Comparison of ENCODE assay signal across 17 cellular contexts in genomic region chr11:114310095-114310494, GRCh38. TPM values are rescaled to one million over a fixed set of nuclear protein-coding genes. Genes with fewer than 3 reads are reported as not detected.
DNase-seq lines count a peak whose midpoint lies in the region; ATAC-seq, FAIRE-seq and TF ChIP-seq lines count a peak whose summit lies in the region.
"Had no signal": no experiment of that assay in that cellular context is flagged by ENCODE, and none has a peak within 500 bp of the region (broad histone marks: within the 10 kb centered on the region; RNA-seq: fewer than 3 reads in every experiment).

No MANE protein-coding gene starts in this region.

- FAIRE-seq in HepG2 (lab: Jason Lieb, UNC), result no peak
- FAIRE-seq: H54 had no signal

- no peak overlapping the region for H3K4me2 ChIP-seq in HepG2 (ENCODE audit: low read depth, low read length)

- H4K20me1 ChIP-seq in HepG2 (ENCODE audit: insufficient read depth, low read length), result no peaks in the 10 kb centered on the region

- H3K27ac ChIP-seq in HepG2 (ENCODE audit: extremely low read length, insufficient read depth, low read length) (no peak overlapping the region), spleen (peak overlapping the region in 5 of 8 donors; percentile 13 to 83 (median 76))

- H3K4me3 ChIP-seq in astrocyte of the spinal cord (ENCODE audit: low read depth, low read length) (no peak overlapping the region), HepG2 (replicated peaks in 1 of 3; ENCODE audit: insufficient read depth in 1 of 3, low read depth in 2 of 3, low read length in 3 of 3) (no peak overlapping the region), spleen (no peak overlapping the region)

- no peak overlapping the region for H2AFZ ChIP-seq in HepG2 (ENCODE audit: low read length)

- 0% methylated on average over 2 of the region's 2 CpGs for WGBS in HepG2 (ENCODE audit: low lambda C conversion rate)
- WGBS in spleen, 5 donors, result 81 to 93% (median 85%) methylated on average over 2 of the region's 2 CpGs

- TF ChIP-seq POLR2A in HepG2 (IDR thresholded peaks at IDR 0.05; ENCODE audit: insufficient read depth in 1 of 2, low read depth in 2 of 2, low read length in 2 of 2) (no peak), spleen (IDR thresholded peaks at IDR 0.05) (no peak)

- ATAC-seq in HepG2 (no peak), esophagus mucosa (no peak), GM19035 (IDR thresholded peaks at IDR 0.05; ENCODE audit: unreplicated experiment) (no peak), left colon (no peak)
- ATAC-seq: PC-3 had no signal

- POLR2A ChIA-PET in HepG2 (lab: Yijun Ruan, JAX), result no interaction called here

- H3K4me1 ChIP-seq in HepG2 (ENCODE audit: insufficient read depth, low read length) (peaks cover 20% of the 10 kb centered on the region), spleen (peaks cover 0 to 69% (median 25%) of the 10 kb centered on the region in 6 donors)

- in situ Hi-C loops in astrocyte of the spinal cord (cut with HindIII; ENCODE audit: low sequenced_read_pairs), result no loop called here
- in situ Hi-C loops in HepG2 (cut with HindIII; ENCODE audit: extremely low pct_ligation_motif_present, low pct_unique_long_range_greater_than_20kb), result no loop called here

- H3K9me3 ChIP-seq in HepG2 (ENCODE audit: low read length) (no peaks in the 10 kb centered on the region), spleen (no peaks in the 10 kb centered on the region)

- H3K79me2 ChIP-seq in HepG2 (ENCODE audit: insufficient read depth, low read length), result no peaks in the 10 kb centered on the region

- TF ChIP-seq CTCF in astrocyte of the spinal cord (IDR thresholded peaks at IDR 0.05; ENCODE audit: low read depth, low read length) (no peak), HepG2 (CRISPR knock-in tag; IDR thresholded peaks at IDR 0.05) (no peak), spleen (IDR thresholded peaks at IDR 0.05 in 8 of 11, conservative IDR thresholded peaks at IDR 0.05 in 3 of 11) (no peak)

- H3K36me3 ChIP-seq in HepG2 (replicated peaks in 1 of 2; ENCODE audit: control insufficient read depth in 1 of 2, insufficient read depth in 2 of 2, low read length in 2 of 2) (no peaks in the 10 kb centered on the region), spleen (peaks cover 0 to 33% (median 5%) of the 10 kb centered on the region in 6 donors)

- H3K9ac ChIP-seq in HepG2 (ENCODE audit: insufficient read depth, low read depth, low read length), result no peak overlapping the region

- peak; percentile 32 for DNase-seq in astrocyte of the spinal cord (ENCODE audit: low read depth, low spot score)
- no peak for DNase-seq in HepG2 (ENCODE audit: low spot score)
- DNase-seq in spleen, result no peak
- DNase-seq in dedifferentiated amniotic fluid mesenchymal stem cell (ENCODE audit: extremely low spot score), result no peak
- DNase-seq in left colon, result no peak
- DNase-seq: DMS79 treated with DMSO at 0.1 percent for 48 hours, NCI-H1105, NCI-H2107, NCI-H226, NCI-H524, PC-3, RPMI8226, SHP77 treated with DMSO at 0.1 percent for 48 hours had no signal

- TF ChIP-seq RAD21 in HepG2 (CRISPR knock-in tag; IDR thresholded peaks at IDR 0.05), result no peak

- CTCF ChIA-PET in HepG2 (lab: Yijun Ruan, JAX; ENCODE audit: low intra/inter-chr PET ratio, low total read pairs), result no interaction called here

- no peak for TF ChIP-seq EP300 in HepG2 (IDR thresholded peaks at IDR 0.05; ENCODE audit: low read depth in 2 of 2, low read length in 2 of 2)
- TF ChIP-seq EP300 in HepG2 (CRISPR knock-in tag; IDR thresholded peaks at IDR 0.05; ENCODE audit: borderline replicate concordance), result no peak

- no TSS peak for BruUV-seq in HepG2 (replicated peaks; lab: Mats Ljungman, UMichigan)

- intact Hi-C loops in HepG2 (cut with micrococcal nuclease; ENCODE audit: unreplicated experiment), result no loop called here
- intact Hi-C loops in spleen (cut with DNase I; ENCODE audit: low total_unique reads), result no loop called here
- intact Hi-C loops in left colon (cut with DNase I, micrococcal nuclease), result no loop called here

- peaks cover 5 to 71% of the 10 kb centered on the region in 2 experiments; a peak in 4 of 5 replicates for H3K27me3 ChIP-seq in HepG2 (ENCODE audit: control insufficient read depth in 1 of 2, insufficient read depth in 2 of 2, low read length in 2 of 2)
- peaks cover 0 to 33% (median 0%) of the 10 kb centered on the region in 7 donors for H3K27me3 ChIP-seq in spleen (replicated peaks in 1 of 7)

TF ChIP-seq in HepG2, 621 proteins besides CTCF, POLR2A, EP300 and RAD21:
- TF ChIP-seq HNRNPL (IDR thresholded peaks at IDR 0.05; ENCODE audit: low read depth, low read length) (no peak), ZNF7 (CRISPR knock-in tag; IDR thresholded peaks at IDR 0.05) (peak; percentile 81), KDM1A (CRISPR knock-in tag; IDR thresholded peaks at IDR 0.05) (no peak)

RNA-seq across cellular contexts. Expression of gene NNMT, which starts 13.9 kb away (rescaled TPM):
- not detected in 2 replicates for total RNA-seq in HepG2 (2016; rRNA removed; fragmentation: Illumina TruSeq; extraction: Trizol)
- total RNA-seq in HepG2 (2016; cell fraction: cytosol; rRNA removed; fragmentation: Illumina TruSeq; extraction: Trizol; ENCODE audit: low read depth), result not detected in 2 replicates
- total RNA-seq in HepG2 (2016; cell fraction: insoluble cytoplasmic fraction; rRNA removed; fragmentation: Illumina TruSeq; extraction: Trizol), result not detected in 2 replicates
- total RNA-seq in HepG2 (2016; cell fraction: membrane; rRNA removed; fragmentation: Illumina TruSeq; extraction: Trizol), result not detected in 2 replicates
- total RNA-seq in HepG2 (2016; cell fraction: nucleus; rRNA removed; fragmentation: Illumina TruSeq; extraction: Trizol), result not detected in 2 replicates
- polyA plus RNA-seq in HepG2 (2011; rRNA removed), result 0.13 TPM in 1 of 2 replicates, not detected in the other
- 0.21 TPM in 1 of 2 replicates, not detected in the other for polyA plus RNA-seq in HepG2 (2011; cell fraction: cytosol; rRNA removed)
- polyA plus RNA-seq in HepG2 (2011; cell fraction: nucleus; rRNA removed), result not detected in 2 replicates
- not detected in 2 replicates for polyA plus RNA-seq in HepG2 (2012)
- not detected in 2 replicates for polyA plus RNA-seq in HepG2 (2016; cell fraction: cytosol; fragmentation: Illumina TruSeq; extraction: Trizol; ENCODE audit: low read depth)
- not detected in 2 replicates for polyA plus RNA-seq in HepG2 (2016; cell fraction: insoluble cytoplasmic fraction; fragmentation: Illumina TruSeq; extraction: Trizol; ENCODE audit: low read depth)
- not detected in 2 replicates for polyA plus RNA-seq in HepG2 (2016; cell fraction: membrane; fragmentation: Illumina TruSeq; extraction: Trizol; ENCODE audit: low read depth)
- polyA plus RNA-seq in HepG2 (2016; cell fraction: nucleus; fragmentation: Illumina TruSeq; extraction: Trizol; ENCODE audit: insufficient read depth, low read depth), result not detected in 2 replicates
- polyA minus RNA-seq in HepG2 (2011; rRNA and poly(A)+ RNA removed; ENCODE audit: low replicate concordance), result 129 TPM in 1 of 2 replicates, not detected in the other
- polyA minus RNA-seq in HepG2 (2011; cell fraction: cytosol; rRNA and poly(A)+ RNA removed), result 1.6 and 1.8 TPM in 2 replicates
- polyA minus RNA-seq in HepG2 (2011; cell fraction: nucleus; rRNA and poly(A)+ RNA removed), result 1.4 and 1.5 TPM in 2 replicates
- total RNA-seq in spleen, result 100 to 1,000 TPM; 131 to 324 (median 200) TPM
- polyA plus RNA-seq in spleen, result 100 to 1,000 TPM; 222 to 265 (median 236) TPM
- total RNA-seq in esophagus mucosa, result 16.8 TPM
- 10 to 100 TPM; 27.2 to 42.2 TPM for total RNA-seq in left colon
- polyA plus RNA-seq: CD14-positive monocyte had no signal

Comparison
In these comparisons a context has a peak if more than half of its experiments do, and no peak if none do; other contexts are left out.
1. RNA of gene NNMT, which starts 13.9 kb away (total RNA-seq): 131 to 324 TPM in spleen, 27.2 to 42.2 TPM in left colon and 16.8 TPM in esophagus mucosa (single experiment); not detected in HepG2; every median in the first group is over 10 times any median in the second.